ENCODE assay signal across 8 cellular contexts in genomic region chr5:151663617-151664322, GRCh38. TPM values are rescaled to one million over a fixed set of nuclear protein-coding genes. Genes with fewer than 3 reads are reported as not detected.
DNase-seq lines count a peak whose midpoint lies in the region; TF ChIP-seq lines count a peak whose summit lies in the region.

No MANE protein-coding gene starts in this region.

- TF ChIP-seq CTCF in dorsolateral prefrontal cortex (IDR thresholded peaks at IDR 0.05 in 54 of 56, conservative IDR thresholded peaks at IDR 0.05 in 2 of 56; ENCODE audit: low read depth in 1 of 56, partially characterized antibody in 56 of 56) (no peak), nephron (IDR thresholded peaks at IDR 0.05; ENCODE audit: unreplicated experiment in 3 of 3) (no peak)

- no peaks in the 10 kb centered on the region for H3K36me3 ChIP-seq in CD4-positive, alpha-beta memory T cell (ENCODE audit: insufficient read depth, low read length)

- H3K36me3 Mint-ChIP-seq in nephron (ENCODE audit: low read depth), result peaks cover 73% of the 10 kb centered on the region
- no peaks in the 10 kb centered on the region for H3K36me3 Mint-ChIP-seq in CD4-positive, alpha-beta memory T cell

- DNase-seq in CD1c-positive myeloid dendritic cell (ENCODE audit: extremely low spot score) (peak; percentile 73), NOMO-1 treated with DMSO at 0.1 percent for 48 hours (lab: John Stamatoyannopoulos, UW; ENCODE audit: unreplicated experiment) (peak; percentile 74), dorsolateral prefrontal cortex (peak in 1 of 10 donors; percentile 69), NCI-H187 treated with DMSO at 0.1 percent for 48 hours (lab: John Stamatoyannopoulos, UW) (no peak), hepatic stellate cell (ENCODE audit: low spot score) (no peak), NCI-H1417 treated with DMSO at 0.1 percent for 48 hours (lab: John Stamatoyannopoulos, UW) (no peak)
- no peak for DNase-seq in CD4-positive, alpha-beta memory T cell

- peak overlapping the region in 1 of 3 experiments; percentile 25 for H3K4me3 Mint-ChIP-seq in nephron
- H3K4me3 Mint-ChIP-seq in CD4-positive, alpha-beta memory T cell, result no peak overlapping the region

- peaks cover 9% of the 10 kb centered on the region for H3K4me1 ChIP-seq in CD4-positive, alpha-beta memory T cell (ENCODE audit: insufficient read depth, low read length)

- no peaks in the 10 kb centered on the region for H3K27me3 Mint-ChIP-seq in nephron (ENCODE audit: low read depth)
- H3K27me3 Mint-ChIP-seq in CD4-positive, alpha-beta memory T cell, result peaks cover 0 to 5% of the 10 kb centered on the region in 2 donors

- CTCF ChIA-PET in CD4-positive, alpha-beta memory T cell (lab: Charles Lee; ENCODE audit: partially characterized antibody), result interaction anchor here (0.7 to 3.8 kb wide), 4 partner anchors 9 to 479 kb away, joined by 3 to 22 read pairs (median 3); no protein-coding TSS in a partner anchor

- peaks cover 68% of the 10 kb centered on the region for H3K4me1 Mint-ChIP-seq in nephron
- peaks cover 4 to 18% (median 6%) of the 10 kb centered on the region in 4 donors for H3K4me1 Mint-ChIP-seq in CD4-positive, alpha-beta memory T cell

- H3K27me3 ChIP-seq in dorsolateral prefrontal cortex, result no peaks in the 10 kb centered on the region
- no peaks in the 10 kb centered on the region for H3K27me3 ChIP-seq in CD4-positive, alpha-beta memory T cell (ENCODE audit: insufficient read depth, low read length)

- no peaks in the 10 kb centered on the region for H3K9me3 ChIP-seq in CD4-positive, alpha-beta memory T cell (ENCODE audit: control insufficient read depth in 1 of 2, low read length in 2 of 2)

- peak overlapping the region in 2 of 59 donors; percentile 4 to 5 for H3K4me3 ChIP-seq in dorsolateral prefrontal cortex
- no peak overlapping the region for H3K4me3 ChIP-seq in CD4-positive, alpha-beta memory T cell (ENCODE audit: low read length in 2 of 2)

- POLR2A ChIA-PET in CD4-positive, alpha-beta memory T cell (lab: Charles Lee; ENCODE audit: partially characterized antibody), result no interaction called here

- no peaks in the 10 kb centered on the region for H3K9me3 Mint-ChIP-seq in nephron
- no peaks in the 10 kb centered on the region for H3K9me3 Mint-ChIP-seq in CD4-positive, alpha-beta memory T cell

- H3K27ac Mint-ChIP-seq in nephron, result peak overlapping the region; percentile 87 to 98 (median 93)
- peak overlapping the region in 1 of 7 donors; percentile 81 for H3K27ac Mint-ChIP-seq in CD4-positive, alpha-beta memory T cell

- peak overlapping the region in 52 of 59 donors; percentile 4 to 90 (median 63) for H3K27ac ChIP-seq in dorsolateral prefrontal cortex
- no peak overlapping the region for H3K27ac ChIP-seq in CD4-positive, alpha-beta memory T cell (ENCODE audit: low read depth, low read length)

- intact Hi-C loops in dorsolateral prefrontal cortex (cut with DNase I), result loop anchor here in 1 of 2 donors (2.0 kb wide), 1 partner anchor 19 kb away; no protein-coding TSS in a partner anchor
- intact Hi-C loops in CD4-positive, alpha-beta memory T cell (cut with micrococcal nuclease), result no loop called here

RNA-seq across cellular contexts. Expression of gene SPARC, which starts 22.9 kb away (rescaled TPM):
- total RNA-seq in dorsolateral prefrontal cortex, result 100 to 1,000 TPM; 118 to 878 (median 329) TPM
- total RNA-seq in CD4-positive, alpha-beta memory T cell, result under 1 TPM; 0.19 to 0.47 TPM
- under 1 TPM in 1 of 2 donors, not detected in 1; 0.37 TPM for polyA plus RNA-seq in CD4-positive, alpha-beta memory T cell

Comparison
In these comparisons a context has a peak if more than half of its experiments do, and no peak if none do; other contexts are left out.
1. DNase-seq: peak in CD1c-positive myeloid dendritic cell (single experiment) and NOMO-1 treated with DMSO at 0.1 percent for 48 hours (single experiment); none in NCI-H187 treated with DMSO at 0.1 percent for 48 hours (single experiment), hepatic stellate cell (single experiment), CD4-positive, alpha-beta memory T cell (0 of 5) and NCI-H1417 treated with DMSO at 0.1 percent for 48 hours (single experiment).
2. RNA of gene SPARC, which starts 22.9 kb away (total RNA-seq): 118 to 878 TPM in dorsolateral prefrontal cortex; 0.19 to 0.47 TPM in CD4-positive, alpha-beta memory T cell; every median in the first group is over 10 times any median in the second.